In the genomic region with DNA sequence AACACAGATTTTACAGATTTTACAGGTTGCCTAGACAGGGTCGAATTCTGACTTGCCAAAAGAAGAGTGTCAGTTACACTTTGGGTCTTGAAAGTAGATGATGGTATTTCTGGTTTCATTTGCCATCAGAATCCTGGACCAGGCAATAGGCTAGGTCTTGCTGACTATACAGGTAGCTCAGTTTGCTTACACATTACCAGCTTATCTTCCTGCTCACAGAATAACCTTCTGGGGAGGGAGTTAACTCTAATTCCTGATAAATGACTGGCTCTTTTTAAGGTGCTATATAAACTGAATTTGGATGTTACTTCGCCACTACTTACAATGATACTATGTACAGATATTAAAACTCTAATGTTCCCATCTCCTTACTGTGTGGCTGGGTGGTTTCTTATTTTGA, we compare ENCODE assay signal across 18 cellular contexts. TPM values are rescaled to one million over a fixed set of nuclear protein-coding genes. Genes with fewer than 3 reads are reported as not detected.
"Had no signal": no experiment of that assay in that cellular context is flagged by ENCODE, and none has a peak within 500 bp of the region (broad histone marks: within the 10 kb centered on the region; RNA-seq: fewer than 3 reads in every experiment).

No MANE protein-coding gene starts in this region.

- H3K4me1 ChIP-seq: neural progenitor cell had no signal

- ATAC-seq: left lung, sciatic nerve had no signal

- H3K4me2 ChIP-seq: neural progenitor cell had no signal

- H3K27ac ChIP-seq: coronary artery, left lung, neural progenitor cell, ovary, spleen, tibial nerve, uterus had no signal

- H3K9me3 Mint-ChIP-seq: activated naive CD8-positive, alpha-beta T cell treated with anti-CD3 and anti-CD28 coated beads, Interleukin-2, amount 10 ng/mL, durations not matched to agents 7 days and 5 days; brain; central memory CD8-positive, alpha-beta T cell; naive B cell; neural progenitor cell had no signal

- H3K27me3 ChIP-seq: left lung, neural progenitor cell, ovary, spleen, tibial nerve, uterus had no signal

- H3K9me3 ChIP-seq: left lung, ovary, spleen, tibial nerve, uterus had no signal

- H3K36me3 ChIP-seq: neural progenitor cell, ovary, tibial nerve, uterus had no signal

- H3K4me3 ChIP-seq: coronary artery, left lung, neural progenitor cell, ovary, spleen, tibial nerve, uterus had no signal

- H3K9ac ChIP-seq: neural progenitor cell had no signal

- DNase-seq: activated CD8-positive, alpha-beta memory T cell treated with anti-CD3 and anti-CD28 coated beads for 24 hours; activated effector memory CD4-positive, alpha-beta T cell treated with anti-CD3 and anti-CD28 coated beads, Interleukin-2, amount 50 U/mL, for 16 hours; activated naive CD8-positive, alpha-beta T cell treated with anti-CD3 and anti-CD28 coated beads, Interleukin-2, amount 10 ng/mL, durations not matched to agents 7 days and 5 days; islet precursor cell; left lung; naive B cell; ovary; spleen; substantia nigra; T1000; uterus had no signal

- H3K4me3 Mint-ChIP-seq: activated naive CD8-positive, alpha-beta T cell treated with anti-CD3 and anti-CD28 coated beads, Interleukin-2, amount 10 ng/mL, durations not matched to agents 7 days and 5 days; brain; central memory CD8-positive, alpha-beta T cell; naive B cell; neural progenitor cell had no signal

- H3K27ac Mint-ChIP-seq: neural progenitor cell had no signal

- H3K27me3 Mint-ChIP-seq: activated naive CD8-positive, alpha-beta T cell treated with anti-CD3 and anti-CD28 coated beads, Interleukin-2, amount 10 ng/mL, durations not matched to agents 7 days and 5 days; brain; central memory CD8-positive, alpha-beta T cell; naive B cell had no signal

- H2AFZ ChIP-seq: neural progenitor cell had no signal

- H3K36me3 Mint-ChIP-seq: naive B cell had no signal

RNA-seq across cellular contexts. Expression of a gene that starts 43.8 kb away (rescaled TPM):
- total RNA-seq: activated naive CD8-positive, alpha-beta T cell treated with anti-CD3 and anti-CD28 coated beads, Interleukin-2, amount 10 ng/mL, durations not matched to agents 7 days and 5 days; mononuclear cell; ovary; sciatic nerve; spleen; tibial nerve; uterus had no signal
- polyA plus RNA-seq: ovary, spleen had no signal

RNA-seq across cellular contexts. Expression of a gene that starts 59.0 kb away (rescaled TPM):
- total RNA-seq: mononuclear cell, ovary, sciatic nerve, tibial nerve had no signal
